Comparison of ENCODE assay signal across 8 cellular contexts in the genomic region with DNA sequence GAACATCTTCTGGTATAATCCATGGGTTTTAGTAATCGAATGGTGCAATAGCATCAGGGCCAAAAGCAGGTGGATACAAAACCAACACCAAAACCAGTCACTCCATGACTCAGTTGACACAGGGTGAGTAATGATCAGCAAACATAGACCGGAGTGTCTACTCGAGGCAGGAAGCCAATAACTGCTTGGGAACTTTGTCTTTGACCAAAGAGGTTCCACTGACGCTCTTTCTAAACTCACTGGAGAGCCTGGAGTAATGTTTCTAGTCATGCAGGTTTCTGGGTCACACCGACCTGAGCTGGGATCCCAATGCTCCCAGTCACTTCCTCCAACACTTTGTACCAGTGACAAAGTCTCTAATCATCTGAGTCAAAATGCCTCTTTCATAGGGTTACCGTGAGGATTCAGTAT. TPM values are rescaled to one million over a fixed set of nuclear protein-coding genes. Genes with fewer than 3 reads are reported as not detected.
DNase-seq lines count a peak whose midpoint lies in the region; ATAC-seq and TF ChIP-seq lines count a peak whose summit lies in the region.

No MANE protein-coding gene starts in this region.

- H3K27ac ChIP-seq in ascending aorta (no peak overlapping the region), neuronal stem cell (replicated peaks; ENCODE audit: low read length) (no peak overlapping the region), H9 (ENCODE audit: insufficient read length, low read depth, low read length) (no peak overlapping the region)

- H3K79me2 ChIP-seq in H9 (ENCODE audit: insufficient read depth, low read length), result peaks cover 4% of the 10 kb centered on the region; the same call in 1 of the 2 replicates

- H3K27me3 Mint-ChIP-seq in H9 (ENCODE audit: low read depth), result no peaks in the 10 kb centered on the region

- H3K79me1 ChIP-seq in neuronal stem cell (ENCODE audit: low read depth, low read length), result peaks cover 1% of the 10 kb centered on the region
- no peaks in the 10 kb centered on the region for H3K79me1 ChIP-seq in H9 (ENCODE audit: insufficient read depth, low read depth, low read length, poor library complexity, severe bottlenecking)

- no peak overlapping the region for H3K4me3 Mint-ChIP-seq in H9

- H3K4me2 ChIP-seq in neuronal stem cell (ENCODE audit: insufficient read depth, low read length, poor library complexity, severe bottlenecking) (no peak overlapping the region), H9 (ENCODE audit: insufficient read depth, insufficient read length, low read length) (no peak overlapping the region)

- no peak overlapping the region for H3K27ac Mint-ChIP-seq in H9

- no peak overlapping the region for H3K9ac ChIP-seq in neuronal stem cell (ENCODE audit: low read depth, low read length, poor library complexity)
- no peak overlapping the region for H3K9ac ChIP-seq in H9 (ENCODE audit: extremely low read depth, insufficient read length, low read length)

- H2AFZ ChIP-seq in neuronal stem cell (ENCODE audit: low read length) (no peak overlapping the region), H9 (ENCODE audit: low read length) (no peak overlapping the region)

- H3K56ac ChIP-seq in H9 (ENCODE audit: insufficient read length, low read depth, low read length), result no peak overlapping the region

- no CpG with 5 or more reads among the region's 6 CpGs for WGBS in neuronal stem cell (ENCODE audit: extremely low coverage in 2 of 2, insufficient read length in 2 of 2, insufficient replicate concordance in 1 of 2), 2 donors
- no CpG with 5 or more reads among the region's 6 CpGs for WGBS in H9 (ENCODE audit: extremely low coverage, insufficient read length, low lambda C conversion rate)

- no peaks in the 10 kb centered on the region for H3K4me1 Mint-ChIP-seq in H9

- intact Hi-C loops in ascending aorta (cut with DNase I), result no loop called here

- H2AK5ac ChIP-seq in neuronal stem cell (ENCODE audit: low read depth, low read length), result no peak overlapping the region
- H2AK5ac ChIP-seq in H9 (ENCODE audit: insufficient read length, low read length), result no peak overlapping the region

- DNase-seq in EL, result peak; percentile 63
- peak; percentile 31 for DNase-seq in MG63
- peak; percentile 16 for DNase-seq in fibroblast of villous mesenchyme (ENCODE audit: low read depth)
- no peak for DNase-seq in ascending aorta (ENCODE audit: low spot score in 2 of 2)
- DNase-seq in neuronal stem cell (ENCODE audit: low spot score), result no peak
- DNase-seq in H9, result no peak
- DNase-seq in NOMO-1 treated with dmso at 0.1 percent for 144 hours (lab: John Stamatoyannopoulos, UW; ENCODE audit: unreplicated experiment), result no peak

- H3K36me3 ChIP-seq in MG63 (no peaks in the 10 kb centered on the region), ascending aorta (no peaks in the 10 kb centered on the region), neuronal stem cell (replicated peaks in 1 of 2; ENCODE audit: control insufficient read depth in 2 of 2, insufficient read depth in 2 of 2, low read length in 2 of 2) (peaks cover 2 to 4% of the 10 kb centered on the region in 2 donors)

- H2BK5ac ChIP-seq in neuronal stem cell (ENCODE audit: low read length) (no peak overlapping the region), H9 (ENCODE audit: insufficient read length, low read length) (no peak overlapping the region)

- H3K14ac ChIP-seq in neuronal stem cell (ENCODE audit: low read length) (no peak overlapping the region), H9 (ENCODE audit: insufficient read depth, low read length) (no peak overlapping the region)

- no peak overlapping the region for H4K5ac ChIP-seq in H9 (ENCODE audit: insufficient read length, low read depth, low read length)

- H3K4me1 ChIP-seq in ascending aorta, result no peaks in the 10 kb centered on the region
- no peaks in the 10 kb centered on the region for H3K4me1 ChIP-seq in neuronal stem cell (ENCODE audit: control insufficient read depth in 2 of 2, insufficient read depth in 1 of 2, low read depth in 1 of 2, low read length in 2 of 2)
- H3K4me1 ChIP-seq in H9 (ENCODE audit: insufficient read depth, low read length), result no peaks in the 10 kb centered on the region

- H2BK20ac ChIP-seq in H9 (ENCODE audit: low read depth, low read length, poor library complexity, severe bottlenecking), result no peak overlapping the region

- ATAC-seq in GM21528 (IDR thresholded peaks at IDR 0.05; ENCODE audit: low FRiP score, unreplicated experiment), result peak; percentile 46

- H3K9me3 Mint-ChIP-seq in H9, result peaks cover 21 to 30% of the 10 kb centered on the region in 2 experiments

- no peak for TF ChIP-seq CTCF in fibroblast of villous mesenchyme (IDR thresholded peaks at IDR 0.05; ENCODE audit: insufficient read depth, low read depth, low read length)
- TF ChIP-seq CTCF in ascending aorta (IDR thresholded peaks at IDR 0.05), result no peak
- no peak for TF ChIP-seq CTCF in H9 (conservative IDR thresholded peaks at IDR 0.05)

- H2BK12ac ChIP-seq in neuronal stem cell (ENCODE audit: low read length) (no peak overlapping the region), H9 (ENCODE audit: insufficient read length, low read depth, low read length) (no peak overlapping the region)

- H3K36me3 Mint-ChIP-seq in H9 (ENCODE audit: insufficient read depth in 1 of 3, low read depth in 3 of 3), result peaks cover 35 to 46% (median 38%) of the 10 kb centered on the region in 3 experiments

- no peak overlapping the region for H3K4me3 ChIP-seq in MG63
- no peak overlapping the region for H3K4me3 ChIP-seq in fibroblast of villous mesenchyme (ENCODE audit: low read depth, low read length)
- H3K4me3 ChIP-seq in ascending aorta, result no peak overlapping the region
- no peak overlapping the region for H3K4me3 ChIP-seq in neuronal stem cell (ENCODE audit: low read length in 2 of 2)

- H4K20me1 ChIP-seq in H9 (ENCODE audit: control insufficient read depth, insufficient read depth, insufficient read length), result no peaks in the 10 kb centered on the region

- H4K91ac ChIP-seq in neuronal stem cell (ENCODE audit: low read depth, low read length, poor library complexity) (no peak overlapping the region), H9 (ENCODE audit: insufficient read length, low read depth, low read length) (no peak overlapping the region)

- H3K23ac ChIP-seq in neuronal stem cell (ENCODE audit: low read depth, low read length, poor library complexity), result no peak overlapping the region
- no peak overlapping the region for H3K23ac ChIP-seq in H9 (ENCODE audit: insufficient read length, low read depth, low read length)

- H3K9me3 ChIP-seq in MG63 (no peaks in the 10 kb centered on the region), ascending aorta (no peaks in the 10 kb centered on the region), neuronal stem cell (replicated peaks in 1 of 2; ENCODE audit: control insufficient read depth in 2 of 2, insufficient read depth in 1 of 2, low read depth in 1 of 2, low read length in 2 of 2) (peaks cover 2 to 7% of the 10 kb centered on the region in 2 donors), H9 (ENCODE audit: control insufficient read depth, low read depth, low read length) (no peaks in the 10 kb centered on the region)

- H3K4ac ChIP-seq in neuronal stem cell (ENCODE audit: low read length), result no peak overlapping the region
- H3K4ac ChIP-seq in H9 (ENCODE audit: low read depth, low read length), result no peak overlapping the region

- H4K8ac ChIP-seq in neuronal stem cell (ENCODE audit: low read depth, low read length) (no peak overlapping the region), H9 (replicated peaks; ENCODE audit: insufficient read length, low read depth, low read length) (no peak overlapping the region)

- H3K23me2 ChIP-seq in H9 (ENCODE audit: insufficient read length, low read depth, low read length, poor library complexity, severe bottlenecking), result no peaks in the 10 kb centered on the region

- H3K18ac ChIP-seq in neuronal stem cell (ENCODE audit: low read length), result no peak overlapping the region
- H3K18ac ChIP-seq in H9 (ENCODE audit: insufficient read length, low read depth, low read length), result no peak overlapping the region

- H3K27me3 ChIP-seq in MG63, result no peaks in the 10 kb centered on the region
- no peaks in the 10 kb centered on the region for H3K27me3 ChIP-seq in ascending aorta
- H3K27me3 ChIP-seq in neuronal stem cell (ENCODE audit: control insufficient read depth in 3 of 3, insufficient read depth in 3 of 3, low read depth in 1 of 3, low read length in 3 of 3), result no peaks in the 10 kb centered on the region
- H3K27me3 ChIP-seq in H9 (ENCODE audit: insufficient read depth, low read length), result no peaks in the 10 kb centered on the region

- H2BK120ac ChIP-seq in neuronal stem cell (ENCODE audit: low read depth, low read length) (no peak overlapping the region), H9 (ENCODE audit: low read depth, low read length, poor library complexity, severe bottlenecking) (no peak overlapping the region)

- H3T11ph ChIP-seq in H9 (ENCODE audit: low read length), result no peak overlapping the region

- H2BK15ac ChIP-seq in neuronal stem cell (ENCODE audit: low read length) (no peak overlapping the region), H9 (ENCODE audit: low read depth, low read length) (no peak overlapping the region)

RNA-seq across cellular contexts. Expression of a gene that starts 30.9 kb away (rescaled TPM):
- total RNA-seq in MG63 (2014; rRNA removed; shearing (Covaris generic); ENCODE audit: low replicate concordance), result 2.1 and 4.7 TPM in 2 replicates
- 1.3 and 4.3 TPM in 2 replicates for total RNA-seq in fibroblast of villous mesenchyme
- not detected for total RNA-seq in ascending aorta
- polyA plus RNA-seq in neuronal stem cell (2013, experiment 1 of 2), result 5.0 TPM
- 5.1 TPM for polyA plus RNA-seq in neuronal stem cell (2013, experiment 2 of 2)
- 21.0 and 21.8 TPM in 2 replicates for total RNA-seq in H9 (2021)

Comparison
In these comparisons a context has a peak if more than half of its experiments do, and no peak if none do; other contexts are left out.
1. DNase-seq: peak in EL (single experiment), MG63 (single experiment) and fibroblast of villous mesenchyme (single experiment); none in ascending aorta (0 of 2), neuronal stem cell (single experiment), H9 (single experiment) and NOMO-1 treated with dmso at 0.1 percent for 144 hours (single experiment).